Comparison of ENCODE assay signal across 1 cellular context in genomic region chr20:32580608-32580969, GRCh38.
TF ChIP-seq lines count a peak whose summit lies in the region.

No MANE protein-coding gene starts in this region.

TF ChIP-seq in IMR-90, 13 proteins besides CTCF, POLR2A, EP300 and RAD21 (continued from another document):
- no peak for TF ChIP-seq RFX5 (IDR thresholded peaks at IDR 0.05; ENCODE audit: low read depth, low read length)
- TF ChIP-seq MAZ (IDR thresholded peaks at IDR 0.05; ENCODE audit: borderline replicate concordance, low read depth, low read length): no peak
- TF ChIP-seq CEBPB (IDR thresholded peaks at IDR 0.05; ENCODE audit: low read depth, low read length): no peak
- no peak for TF ChIP-seq RCOR1 (IDR thresholded peaks at IDR 0.05; ENCODE audit: insufficient replicate concordance, low read length)
- TF ChIP-seq FOS (IDR thresholded peaks at IDR 0.05; ENCODE audit: low read depth, low read length): no peak
- TF ChIP-seq MXI1 (IDR thresholded peaks at IDR 0.05; ENCODE audit: borderline replicate concordance, low read depth, low read length): no peak
- no peak for TF ChIP-seq SMC3 (IDR thresholded peaks at IDR 0.05; ENCODE audit: low read depth, low read length)
- no peak for TF ChIP-seq CHD1 (IDR thresholded peaks at IDR 0.05; ENCODE audit: low read depth, low read length)
- TF ChIP-seq MAFK (IDR thresholded peaks at IDR 0.05; ENCODE audit: low read depth, low read length): no peak
